Comparison of ENCODE assay signal across 16 cellular contexts in the genomic region with DNA sequence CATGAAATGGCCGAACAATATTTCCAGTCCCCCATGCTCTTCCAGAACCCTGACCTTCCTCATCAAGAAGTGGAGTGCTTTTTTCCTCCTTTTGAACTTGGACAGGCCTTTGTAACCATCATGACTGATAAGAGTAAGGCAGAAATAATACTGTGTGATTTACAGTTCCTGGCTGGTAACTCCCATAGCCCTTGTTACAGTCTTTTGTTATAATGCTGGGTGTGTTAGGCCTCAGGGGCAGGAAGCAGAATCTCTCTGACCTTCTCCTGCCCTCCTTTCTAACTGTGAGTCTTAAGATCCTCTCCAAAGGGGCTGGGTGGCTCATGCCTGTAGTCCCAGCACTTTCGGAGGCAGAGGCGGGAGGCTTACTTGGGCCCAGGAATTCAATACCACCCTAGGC. TPM values are rescaled to one million over a fixed set of nuclear protein-coding genes. Genes with fewer than 3 reads are reported as not detected.
"Had no signal": no experiment of that assay in that cellular context is flagged by ENCODE, and none has a peak within 500 bp of the region (broad histone marks: within the 10 kb centered on the region; RNA-seq: fewer than 3 reads in every experiment).

No MANE protein-coding gene starts in this region.

- H3K4me3 Mint-ChIP-seq: activated naive CD8-positive, alpha-beta T cell; activated T-helper 1 cell treated with anti-CD3 and anti-CD28 coated beads, Interleukin-12 subunit alpha, Interleukin-12 subunit beta, Interleukin-2, Interleukin-4 antibody, amounts not matched to agents 30 ng/mL and 10 ng/mL and 1 ng/mL, durations not matched to agents 14 hours and 24 hours and 36 hours; memory B cell; naive thymus-derived CD8-positive, alpha-beta T cell; stimulated activated effector memory CD8-positive, alpha-beta T cell treated with anti-CD3 and anti-CD28 coated beads, Interleukin-12 subunit alpha, Interleukin-12 subunit beta, amount 100 ng/mL, for 72 hours; T-helper 1 cell treated with Interleukin-12 subunit alpha and Interleukin-12 subunit beta and Interleukin-4 antibody, amounts not matched to agents 30 μg/mL and 1 μg/mL, for 36 hours had no signal

- ATAC-seq: naive thymus-derived CD8-positive, alpha-beta T cell; stimulated activated effector memory CD8-positive, alpha-beta T cell treated with anti-CD3 and anti-CD28 coated beads, Interleukin-12 subunit alpha, Interleukin-12 subunit beta, amount 100 ng/mL, for 72 hours had no signal

- H3K9me3 Mint-ChIP-seq: activated T-helper 1 cell treated with anti-CD3 and anti-CD28 coated beads, Interleukin-12 subunit alpha, Interleukin-12 subunit beta, Interleukin-2, Interleukin-4 antibody, amounts not matched to agents 30 ng/mL and 10 ng/mL and 1 ng/mL, durations not matched to agents 14 hours and 24 hours and 36 hours; memory B cell; naive thymus-derived CD8-positive, alpha-beta T cell; stimulated activated effector memory CD8-positive, alpha-beta T cell treated with anti-CD3 and anti-CD28 coated beads, Interleukin-12 subunit alpha, Interleukin-12 subunit beta, amount 100 ng/mL, for 72 hours; T-helper 1 cell treated with Interleukin-12 subunit alpha and Interleukin-12 subunit beta and Interleukin-4 antibody, amounts not matched to agents 30 μg/mL and 1 μg/mL, for 36 hours had no signal

- H3K36me3 Mint-ChIP-seq: activated naive CD8-positive, alpha-beta T cell; memory B cell; naive thymus-derived CD8-positive, alpha-beta T cell; stimulated activated effector memory CD8-positive, alpha-beta T cell treated with anti-CD3 and anti-CD28 coated beads, Interleukin-12 subunit alpha, Interleukin-12 subunit beta, amount 100 ng/mL, for 72 hours had no signal

- H3K4me1 Mint-ChIP-seq: naive thymus-derived CD8-positive, alpha-beta T cell; stimulated activated effector memory CD8-positive, alpha-beta T cell treated with anti-CD3 and anti-CD28 coated beads, Interleukin-12 subunit alpha, Interleukin-12 subunit beta, amount 100 ng/mL, for 72 hours had no signal

- H3K27ac Mint-ChIP-seq: activated naive CD8-positive, alpha-beta T cell; memory B cell; naive thymus-derived CD8-positive, alpha-beta T cell; stimulated activated effector memory CD8-positive, alpha-beta T cell treated with anti-CD3 and anti-CD28 coated beads, Interleukin-12 subunit alpha, Interleukin-12 subunit beta, amount 100 ng/mL, for 72 hours; T-helper 1 cell treated with Interleukin-12 subunit alpha and Interleukin-12 subunit beta and Interleukin-4 antibody, amounts not matched to agents 30 μg/mL and 1 μg/mL, for 36 hours had no signal

- H3K27me3 Mint-ChIP-seq: memory B cell had no signal

- DNase-seq: activated CD4-positive, CD25-positive, alpha-beta regulatory T cell treated with anti-CD3 and anti-CD28 coated beads, Interleukin-2, amount 50 U/mL, for 72 hours; activated CD8-positive, alpha-beta memory T cell treated with anti-CD3 and anti-CD28 coated beads for 24 hours; amniotic stem cell; dorsolateral prefrontal cortex; naive thymus-derived CD8-positive, alpha-beta T cell; sigmoid colon; stimulated activated CD4-positive, alpha-beta T cell treated with anti-CD3 and anti-CD28 coated beads, Interleukin-4, amount 100 ng/mL, for 24 hours; stomach; upper lobe of left lung had no signal

- H3K4me3 ChIP-seq: cardiac muscle cell, dorsolateral prefrontal cortex, esophagus muscularis mucosa, sigmoid colon, stomach, upper lobe of left lung had no signal

RNA-seq across cellular contexts. Expression of gene BCAT1, which starts 59.5 kb away (rescaled TPM):
- polyA plus RNA-seq: naive thymus-derived CD8-positive, alpha-beta T cell had no signal
